In the genomic region with DNA sequence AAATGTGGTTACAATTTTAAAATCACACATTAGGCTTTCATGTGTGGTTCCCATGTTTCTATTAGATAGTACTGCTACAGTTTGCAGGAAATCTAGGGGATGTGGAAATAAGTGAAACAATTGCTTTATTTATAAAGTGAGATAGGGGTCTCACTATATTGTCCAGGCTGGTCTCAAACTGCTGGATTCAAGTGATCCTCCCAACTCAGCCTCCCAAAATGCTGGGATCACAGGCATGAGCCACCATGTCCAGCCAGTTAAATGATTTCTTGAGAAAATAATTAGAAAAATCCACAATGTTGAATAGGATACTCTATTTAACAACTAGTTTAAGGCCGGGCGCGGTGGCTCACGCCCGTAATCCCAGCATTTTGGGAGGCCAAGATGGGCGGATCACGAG, we compare ENCODE assay signal across 7 cellular contexts.
"Had no signal": no experiment of that assay in that cellular context is flagged by ENCODE, and none has a peak within 500 bp of the region (broad histone marks: within the 10 kb centered on the region; RNA-seq: fewer than 3 reads in every experiment).

No MANE protein-coding gene starts in this region.

- H3K4me1 ChIP-seq: HAP-1 had no signal

- ATAC-seq: HCT116, K562 had no signal

- H3K4me3 ChIP-seq: GM23248, HAP-1, K562 had no signal

- DNase-seq: GM23248, GOT3, H7, IMR-90 had no signal

- H3K27ac ChIP-seq: GM23248 had no signal
